ENCODE assay signal across 19 cellular contexts in genomic region chr2:151200277-151200676, GRCh38.
DNase-seq lines count a peak whose midpoint lies in the region; ATAC-seq and TF ChIP-seq lines count a peak whose summit lies in the region.
"Had no signal": no experiment of that assay in that cellular context is flagged by ENCODE, and none has a peak within 500 bp of the region (broad histone marks: within the 10 kb centered on the region; RNA-seq: fewer than 3 reads in every experiment).

No MANE protein-coding gene starts in this region.

- DNase-seq in COLO829 (ENCODE audit: low spot score) (peak; percentile 39), SK-N-SH (peak; percentile 46), hepatocyte (ENCODE audit: low spot score) (no peak), NCI-H2081 treated with DMSO at 0.1 percent for 48 hours (lab: John Stamatoyannopoulos, UW) (no peak), mucosa of gallbladder (ENCODE audit: low spot score) (no peak), hepatic stellate cell (ENCODE audit: low spot score) (no peak)
- DNase-seq: Calu3; CD4-positive, alpha-beta T cell; CD8-positive, alpha-beta memory T cell; COR-L47; DMS153; DMS79 treated with DMSO at 0.1 percent for 48 hours; GOT3; HFFc6 had no signal

- 24% methylated on average over 5 of the region's 5 CpGs for WGBS in SK-N-SH (ENCODE audit: low lambda C conversion rate)
- 68% methylated on average over 5 of the region's 5 CpGs for WGBS in hepatocyte (ENCODE audit: low lambda C conversion rate, missing lambda C conversion rate)

- H4K20me1 ChIP-seq in Loucy (ENCODE audit: insufficient read depth, low read length, poor library complexity, severe bottlenecking) (no peaks in the 10 kb centered on the region), SK-N-SH (ENCODE audit: insufficient read depth) (no peaks in the 10 kb centered on the region), hepatocyte (ENCODE audit: insufficient read depth, poor library complexity, severe bottlenecking) (no peaks in the 10 kb centered on the region)
- H4K20me1 ChIP-seq: BLaER1 treated with 17β-estradiol and CSF1 and Interleukin-3, amounts not matched to agents 10 nM and 100 nM had no signal

- H3F3A ChIP-seq in Loucy (ENCODE audit: low read depth) (peaks cover 7% of the 10 kb centered on the region), SK-N-SH (replicated peaks; ENCODE audit: insufficient read depth) (no peaks in the 10 kb centered on the region)

- H3K27me3 ChIP-seq in Loucy (ENCODE audit: insufficient read depth, low read length, poor library complexity, severe bottlenecking) (no peaks in the 10 kb centered on the region), SK-N-SH (ENCODE audit: insufficient read depth) (no peaks in the 10 kb centered on the region), hepatocyte (no peaks in the 10 kb centered on the region)
- H3K27me3 ChIP-seq: BLaER1 treated with 17β-estradiol and CSF1 and Interleukin-3, amounts not matched to agents 10 nM and 100 nM had no signal

- CTCF ChIA-PET in SK-N-SH (lab: Yijun Ruan, JAX) = interaction anchor here (1.1 to 1.2 kb wide), 2 partner anchors 38 to 39 kb away, joined by 3 read pairs; no protein-coding TSS in a partner anchor

- TF ChIP-seq RAD21 in SK-N-SH (IDR thresholded peaks at IDR 0.05; ENCODE audit: low read length) = peak; percentile 24; the same call in 1 of the 2 replicates

- no peak for ATAC-seq in GM21717 (IDR thresholded peaks at IDR 0.05; ENCODE audit: unreplicated experiment)

- H3K79me2 ChIP-seq in Loucy (ENCODE audit: insufficient read depth, low read length) = no peaks in the 10 kb centered on the region
- no peaks in the 10 kb centered on the region for H3K79me2 ChIP-seq in SK-N-SH (ENCODE audit: insufficient read depth)
- no peaks in the 10 kb centered on the region for H3K79me2 ChIP-seq in hepatocyte

- peak in 1 of 2 experiments; percentile 80; a peak in 2 of 4 replicates for TF ChIP-seq EP300 in SK-N-SH (IDR thresholded peaks at IDR 0.05; ENCODE audit: borderline replicate concordance in 1 of 2, low read depth in 1 of 2, low read length in 1 of 2)

- H3K9me2 ChIP-seq in Loucy (replicated peaks; ENCODE audit: low read depth, low read length) (no peaks in the 10 kb centered on the region), SK-N-SH (no peaks in the 10 kb centered on the region), hepatocyte (replicated peaks; ENCODE audit: insufficient read depth) (no peaks in the 10 kb centered on the region)

- H3K9ac ChIP-seq in Loucy (ENCODE audit: low read depth, low read length, poor library complexity, severe bottlenecking) (peak overlapping the region; percentile 72), SK-N-SH (no peak overlapping the region)
- H3K9ac ChIP-seq: BLaER1 treated with 17β-estradiol and CSF1 and Interleukin-3, amounts not matched to agents 10 nM and 100 nM had no signal

- POLR2A ChIA-PET in SK-N-SH (lab: Yijun Ruan, JAX) = interaction anchor here (0.5 kb wide), 1 partner anchor 1018 kb away, joined by 5 read pairs; no protein-coding TSS in a partner anchor

- H3K27ac ChIP-seq in SK-N-SH (ENCODE audit: low read depth in 2 of 2, low read length in 1 of 2) = peak overlapping the region; percentile 39 to 91
- no peak overlapping the region for H3K27ac ChIP-seq in hepatocyte
- H3K27ac ChIP-seq: 22Rv1; BLaER1 treated with 17β-estradiol and CSF1 and Interleukin-3, amounts not matched to agents 10 nM and 100 nM had no signal

- no peaks in the 10 kb centered on the region for H3K9me3 ChIP-seq in Loucy (ENCODE audit: insufficient read depth, low read depth, low read length)
- no peaks in the 10 kb centered on the region for H3K9me3 ChIP-seq in SK-N-SH
- no peaks in the 10 kb centered on the region for H3K9me3 ChIP-seq in hepatocyte (ENCODE audit: low read depth)
- H3K9me3 ChIP-seq: HAP-1 had no signal

- H3K4me2 ChIP-seq in Loucy (ENCODE audit: low read depth, low read length, poor library complexity, severe bottlenecking) (peak overlapping the region; percentile 78), SK-N-SH (peak overlapping the region; percentile 50; the same call in 1 of the 2 replicates), hepatocyte (no peak overlapping the region)

- H3K4me1 ChIP-seq in Loucy (ENCODE audit: insufficient read depth, low read length, poor library complexity, severe bottlenecking) = peaks cover 73% of the 10 kb centered on the region
- H3K4me1 ChIP-seq in SK-N-SH (ENCODE audit: control insufficient read depth in 1 of 2, insufficient read depth in 2 of 2, low read depth in 1 of 2, low read length in 1 of 2) = peaks cover 0 to 11% of the 10 kb centered on the region in 2 experiments; a peak in 3 of 4 replicates
- no peaks in the 10 kb centered on the region for H3K4me1 ChIP-seq in hepatocyte (ENCODE audit: insufficient read depth)

- TF ChIP-seq CTCF in Loucy (conservative IDR thresholded peaks at IDR 0.05; ENCODE audit: low read length) (no peak), SK-N-SH (IDR thresholded peaks at IDR 0.05) (no peak), hepatocyte (IDR thresholded peaks at IDR 0.05; ENCODE audit: poor library complexity) (no peak)

- H2AFZ ChIP-seq in Loucy (ENCODE audit: low read length) (peak overlapping the region; percentile 6; the same call in 1 of the 2 replicates), SK-N-SH (ENCODE audit: low read depth) (peak overlapping the region; percentile 75; the same call in 1 of the 2 replicates), hepatocyte (peak overlapping the region; percentile 25)

- no peaks in the 10 kb centered on the region for H3K36me3 ChIP-seq in Loucy (ENCODE audit: insufficient read depth, low read length)
- H3K36me3 ChIP-seq in SK-N-SH (replicated peaks in 1 of 2; ENCODE audit: control insufficient read depth in 1 of 2, insufficient read depth in 2 of 2, low read length in 1 of 2) = no peaks in the 10 kb centered on the region
- H3K36me3 ChIP-seq in hepatocyte (replicated peaks; ENCODE audit: insufficient read depth, low read depth) = no peaks in the 10 kb centered on the region
- H3K36me3 ChIP-seq: BLaER1 treated with 17β-estradiol and CSF1 and Interleukin-3, amounts not matched to agents 10 nM and 100 nM; HAP-1 had no signal

- H3K4me3 ChIP-seq in Loucy (ENCODE audit: low read length, poor library complexity, severe bottlenecking) (peak overlapping the region; percentile 58), SK-N-SH (ENCODE audit: low read depth in 2 of 2, low read length in 1 of 2) (no peak overlapping the region), hepatocyte (no peak overlapping the region)
- H3K4me3 ChIP-seq: BLaER1 treated with 17β-estradiol and CSF1 and Interleukin-3, amounts not matched to agents 10 nM and 100 nM; HAP-1 had no signal

TF ChIP-seq in SK-N-SH, 30 proteins besides CTCF, POLR2A, EP300 and RAD21:
- no peak for TF ChIP-seq SIN3A (IDR thresholded peaks at IDR 0.05; ENCODE audit: borderline replicate concordance, low read depth, low read length)
- TF ChIP-seq RCOR1 (IDR thresholded peaks at IDR 0.05; ENCODE audit: low read length) = peak; percentile 71; the same call in 1 of the 2 replicates
- TF ChIP-seq YY1 (IDR thresholded peaks at IDR 0.05; ENCODE audit: low read depth) = no peak
- TF ChIP-seq GABPA (IDR thresholded peaks at IDR 0.05; ENCODE audit: low read depth) = no peak
- TF ChIP-seq PBX3 (IDR thresholded peaks at IDR 0.05) = no peak
- TF ChIP-seq NFIC (IDR thresholded peaks at IDR 0.05; ENCODE audit: borderline replicate concordance) = no peak
- no peak for TF ChIP-seq IRF3 (IDR thresholded peaks at IDR 0.05; ENCODE audit: low read depth, low read length)
- TF ChIP-seq GATA2 (CRISPR knock-in tag; IDR thresholded peaks at IDR 0.05) = peak; percentile 72
- no peak for TF ChIP-seq USF2 (IDR thresholded peaks at IDR 0.05; ENCODE audit: borderline replicate concordance, low read depth, low read length)
- no peak for TF ChIP-seq FOSL2 (IDR thresholded peaks at IDR 0.05; ENCODE audit: borderline replicate concordance, low read depth)
- TF ChIP-seq TCF12 (IDR thresholded peaks at IDR 0.05) = peak; percentile 16; the same call in 1 of the 2 replicates
- peak; percentile 43 for TF ChIP-seq CHD2 (IDR thresholded peaks at IDR 0.05; ENCODE audit: low read length, partially characterized antibody)
- TF ChIP-seq FOXM1 (IDR thresholded peaks at IDR 0.05; ENCODE audit: low read depth) = no peak
TF ChIP-seq in SK-N-SH: peak in this region for 4.

Comparison
In these comparisons a context has a peak if more than half of its experiments do, and no peak if none do; other contexts are left out.
1. DNase-seq: peak in COLO829 (single experiment) and SK-N-SH (single experiment); none in hepatocyte (single experiment), NCI-H2081 treated with DMSO at 0.1 percent for 48 hours (single experiment), mucosa of gallbladder (single experiment) and hepatic stellate cell (single experiment).
2. H2AFZ ChIP-seq: peak in every context shown above with its lines; median percentile 75 in SK-N-SH; 25 in hepatocyte; 6 in Loucy.